Comparison of ENCODE assay signal across 31 cellular contexts in the genomic region with DNA sequence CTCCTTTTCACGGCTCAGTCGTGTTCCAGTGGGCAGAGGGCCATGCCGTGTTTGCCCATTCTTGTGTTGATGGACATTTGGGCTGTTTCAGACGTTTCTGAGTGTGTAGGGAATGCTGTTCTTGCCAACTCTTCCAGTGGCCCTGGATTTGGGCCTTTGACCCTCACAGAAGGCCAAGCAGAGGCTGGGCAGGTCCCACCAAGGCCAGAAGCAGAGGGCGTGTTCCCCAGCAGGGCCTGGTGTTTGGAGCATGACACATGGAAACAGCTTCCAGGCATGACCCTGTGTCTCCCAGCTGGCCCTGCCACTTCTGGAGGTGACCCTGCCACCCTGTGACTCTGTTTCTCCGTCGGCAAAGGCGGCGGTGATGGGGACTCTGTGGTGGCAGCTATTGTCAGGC. TPM values are rescaled to one million over a fixed set of nuclear protein-coding genes. Genes with fewer than 3 reads are reported as not detected.
"Had no signal": no experiment of that assay in that cellular context is flagged by ENCODE, and none has a peak within 500 bp of the region (broad histone marks: within the 10 kb centered on the region; RNA-seq: fewer than 3 reads in every experiment).

No MANE protein-coding gene starts in this region.

- H3K4me3 Mint-ChIP-seq: activated CD4-positive, alpha-beta memory T cell treated with anti-CD3 and anti-CD28 coated beads, Interleukin-2, amount 10 ng/mL, durations not matched to agents 7 days and 5 days; activated CD4-positive, alpha-beta T cell treated with anti-CD3 and anti-CD28 coated beads for 36 hours; activated CD8-positive, alpha-beta memory T cell treated with anti-CD3 and anti-CD28 coated beads, Interleukin-2, amount 10 ng/mL, durations not matched to agents 7 days and 5 days; activated naive CD4-positive, alpha-beta T cell treated with anti-CD3 and anti-CD28 coated beads, Interleukin-2, amount 10 ng/mL, durations not matched to agents 7 days and 5 days; activated naive CD8-positive, alpha-beta T cell treated with anti-CD3 and anti-CD28 coated beads for 36 hours; T-helper 1 cell treated with Interleukin-12 subunit alpha and Interleukin-12 subunit beta and Interleukin-4 antibody, amounts not matched to agents 30 μg/mL and 1 μg/mL, for 36 hours; T-helper 2 cell treated with Interferon-gamma antibody and Interleukin-4, amounts not matched to agents 5 μg/mL and 100 μg/mL, for 36 hours had no signal

- H3K36me3 Mint-ChIP-seq: activated CD8-positive, alpha-beta memory T cell treated with anti-CD3 and anti-CD28 coated beads, Interleukin-2, amount 10 ng/mL, durations not matched to agents 7 days and 5 days; activated naive CD4-positive, alpha-beta T cell treated with anti-CD3 and anti-CD28 coated beads, Interleukin-2, amount 10 ng/mL, durations not matched to agents 7 days and 5 days; activated naive CD8-positive, alpha-beta T cell treated with anti-CD3 and anti-CD28 coated beads for 36 hours had no signal

- H3K9ac ChIP-seq: SK-N-SH had no signal

- H3K27ac Mint-ChIP-seq: activated CD4-positive, alpha-beta memory T cell treated with anti-CD3 and anti-CD28 coated beads, Interleukin-2, amount 10 ng/mL, durations not matched to agents 7 days and 5 days; activated CD4-positive, alpha-beta T cell treated with anti-CD3 and anti-CD28 coated beads for 36 hours; activated CD8-positive, alpha-beta memory T cell treated with anti-CD3 and anti-CD28 coated beads, Interleukin-2, amount 10 ng/mL, durations not matched to agents 7 days and 5 days; activated naive CD4-positive, alpha-beta T cell treated with anti-CD3 and anti-CD28 coated beads, Interleukin-2, amount 10 ng/mL, durations not matched to agents 7 days and 5 days; activated naive CD8-positive, alpha-beta T cell treated with anti-CD3 and anti-CD28 coated beads for 36 hours; T-helper 1 cell treated with Interleukin-12 subunit alpha and Interleukin-12 subunit beta and Interleukin-4 antibody, amounts not matched to agents 30 μg/mL and 1 μg/mL, for 36 hours; T-helper 2 cell treated with Interferon-gamma antibody and Interleukin-4, amounts not matched to agents 5 μg/mL and 100 μg/mL, for 36 hours had no signal

- H3K9me3 ChIP-seq: SJSA1, SK-N-SH had no signal

- H3K9me3 Mint-ChIP-seq: activated CD4-positive, alpha-beta memory T cell treated with anti-CD3 and anti-CD28 coated beads, Interleukin-2, amount 10 ng/mL, durations not matched to agents 7 days and 5 days; activated naive CD4-positive, alpha-beta T cell treated with anti-CD3 and anti-CD28 coated beads, Interleukin-2, amount 10 ng/mL, durations not matched to agents 7 days and 5 days; activated naive CD8-positive, alpha-beta T cell treated with anti-CD3 and anti-CD28 coated beads for 36 hours; T-helper 1 cell treated with Interleukin-12 subunit alpha and Interleukin-12 subunit beta and Interleukin-4 antibody, amounts not matched to agents 30 μg/mL and 1 μg/mL, for 36 hours; T-helper 2 cell treated with Interferon-gamma antibody and Interleukin-4, amounts not matched to agents 5 μg/mL and 100 μg/mL, for 36 hours had no signal

- DNase-seq: activated CD4-positive, alpha-beta memory T cell treated with anti-CD3 and anti-CD28 coated beads, Interleukin-2, amount 10 ng/mL, durations not matched to agents 7 days and 5 days; activated CD4-positive, alpha-beta T cell treated with anti-CD3 and anti-CD28 coated beads for 36 hours; activated CD8-positive, alpha-beta memory T cell treated with anti-CD3 and anti-CD28 coated beads for 24 hours; activated CD8-positive, alpha-beta memory T cell treated with anti-CD3 and anti-CD28 coated beads, Interleukin-2, amount 10 ng/mL, durations not matched to agents 7 days and 5 days; activated CD8-positive, alpha-beta memory T cell treated with anti-CD3 and anti-CD28 coated beads, Interleukin-2, amount 50 U/mL, for 48 hours; activated effector memory CD4-positive, alpha-beta T cell treated with Interleukin-2 at 50 U/mL for 16 hours; activated naive CD4-positive, alpha-beta T cell treated with anti-CD3 and anti-CD28 coated beads, Interleukin-2, amount 10 ng/mL, durations not matched to agents 7 days and 5 days; activated naive CD8-positive, alpha-beta T cell treated with anti-CD3 and anti-CD28 coated beads for 36 hours; activated T-cell treated with anti-CD3 and anti-CD28 coated beads, Interleukin-2, amount 50 U/mL, for 48 hours; amniotic stem cell; aorta; brain microvascular endothelial cell; central memory CD4-positive, alpha-beta T cell; Karpas-422; NCI-H1048; NCI-H1436 treated with DMSO at 0.1 percent for 48 hours; NCI-H1694 treated with DMSO at 0.1 percent for 48 hours; NCI-H2029; NCI-H510A; NCI-H526; NCI-H748 treated with DMSO at 0.1 percent for 48 hours; NK-92 treated with Interleukin-12 subunit alpha and Interleukin-12 subunit beta, amount 100 ng/mL, for 24 hours; OCI-M1; SHP77 treated with DMSO at 0.1 percent for 48 hours; SK-N-SH had no signal

- H3K4me1 Mint-ChIP-seq: activated CD4-positive, alpha-beta memory T cell treated with anti-CD3 and anti-CD28 coated beads, Interleukin-2, amount 10 ng/mL, durations not matched to agents 7 days and 5 days; activated CD4-positive, alpha-beta T cell treated with anti-CD3 and anti-CD28 coated beads for 36 hours; activated CD8-positive, alpha-beta memory T cell treated with anti-CD3 and anti-CD28 coated beads, Interleukin-2, amount 10 ng/mL, durations not matched to agents 7 days and 5 days; activated naive CD4-positive, alpha-beta T cell treated with anti-CD3 and anti-CD28 coated beads, Interleukin-2, amount 10 ng/mL, durations not matched to agents 7 days and 5 days had no signal

- H3K4me3 ChIP-seq: SJSA1 had no signal

- H3K27ac ChIP-seq: brain microvascular endothelial cell, SJSA1 had no signal

- H3K4me2 ChIP-seq: SK-N-SH had no signal

- FAIRE-seq: TTC549 had no signal

- H3K36me3 ChIP-seq: brain microvascular endothelial cell, SJSA1 had no signal

RNA-seq across cellular contexts. Expression of a gene that starts 35.9 kb away (rescaled TPM):
- total RNA-seq: activated CD4-positive, alpha-beta memory T cell treated with anti-CD3 and anti-CD28 coated beads, Interleukin-2, amount 10 ng/mL, durations not matched to agents 7 days and 5 days; activated CD4-positive, alpha-beta T cell treated with anti-CD3 and anti-CD28 coated beads for 36 hours; activated CD8-positive, alpha-beta memory T cell treated with anti-CD3 and anti-CD28 coated beads, Interleukin-2, amount 10 ng/mL, durations not matched to agents 7 days and 5 days; activated naive CD8-positive, alpha-beta T cell treated with anti-CD3 and anti-CD28 coated beads for 36 hours; aorta; MCF 10A; RPMI7951; SJSA1 had no signal
